In the genomic region with DNA sequence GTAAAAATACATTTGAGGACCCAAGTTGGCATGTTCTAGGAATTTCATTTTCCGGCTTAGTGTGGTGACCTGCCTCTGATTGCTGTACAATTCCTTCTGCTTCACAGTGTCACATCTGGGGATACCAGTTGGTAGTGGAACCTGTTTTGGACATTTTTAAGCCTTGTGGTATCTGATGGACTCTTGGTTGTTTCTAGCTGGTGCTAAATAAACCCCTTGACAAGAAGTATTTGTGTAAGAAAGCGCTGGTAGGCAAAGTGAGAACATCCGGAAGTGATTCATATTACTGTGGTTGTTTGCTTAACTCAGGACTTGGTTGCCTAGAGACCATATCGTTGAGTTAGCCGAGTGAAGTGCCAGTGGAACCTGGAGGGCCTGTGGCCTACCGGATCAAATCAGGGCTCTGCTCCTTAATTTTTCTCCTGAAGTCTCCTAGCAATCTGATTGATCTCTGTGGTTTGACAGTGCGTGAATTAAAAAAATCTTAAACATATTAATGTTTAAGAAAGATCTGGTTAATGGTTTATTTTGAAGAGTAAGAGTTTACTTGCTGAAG, we compare ENCODE assay signal across 1 cellular context.
TF ChIP-seq lines count a peak whose summit lies in the region.

No MANE protein-coding gene starts in this region.

TF ChIP-seq in GM12878, 131 proteins besides CTCF, POLR2A, EP300 and RAD21 (continues in another document):
- TF ChIP-seq, protein P1, sequence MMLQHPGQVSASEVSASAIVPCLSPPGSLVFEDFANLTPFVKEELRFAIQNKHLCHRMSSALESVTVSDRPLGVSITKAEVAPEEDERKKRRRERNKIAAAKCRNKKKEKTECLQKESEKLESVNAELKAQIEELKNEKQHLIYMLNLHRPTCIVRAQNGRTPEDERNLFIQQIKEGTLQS (IDR thresholded peaks at IDR 0.05; ENCODE audit: borderline replicate concordance, extremely low read depth, low read depth, low read length) = no peak
- TF ChIP-seq MYC (IDR thresholded peaks at IDR 0.05; ENCODE audit: insufficient read depth, insufficient read length, insufficient replicate concordance, low read length, severe bottlenecking) (no peak), MTA2 (IDR thresholded peaks at IDR 0.05; ENCODE audit: low read depth) (no peak), CREM (IDR thresholded peaks at IDR 0.05; ENCODE audit: low read depth) (no peak), BHLHE40 (IDR thresholded peaks at IDR 0.05; ENCODE audit: borderline replicate concordance in 1 of 2, low read depth in 2 of 2, low read length in 1 of 2) (no peak), ATF7 (IDR thresholded peaks at IDR 0.05; ENCODE audit: low read depth) (peak; percentile 76), ZBED1 (IDR thresholded peaks at IDR 0.05; ENCODE audit: borderline replicate concordance) (no peak), IRF4 (IDR thresholded peaks at IDR 0.05; ENCODE audit: low read depth, low read length) (no peak), RUNX3 (IDR thresholded peaks at IDR 0.05; ENCODE audit: low read length) (peak; percentile 80), YBX1 (IDR thresholded peaks at IDR 0.05) (no peak), STAT1 (conservative IDR thresholded peaks at IDR 0.05) (no peak), JUNB (IDR thresholded peaks at IDR 0.05) (no peak; the same call in 1 of the 2 replicates), CREB1 (IDR thresholded peaks at IDR 0.05; ENCODE audit: low read depth) (no peak), NR2F1 (conservative IDR thresholded peaks at IDR 0.05) (no peak), FOXM1 (IDR thresholded peaks at IDR 0.05; ENCODE audit: low read depth, low read length) (no peak), STAT3 (IDR thresholded peaks at IDR 0.05; ENCODE audit: low read depth, low read length) (no peak), ETV6 (conservative IDR thresholded peaks at IDR 0.05 in 1 of 2, IDR thresholded peaks at IDR 0.05 in 1 of 2; ENCODE audit: borderline replicate concordance in 1 of 2, low read depth in 1 of 2) (no peak), DPF2 (IDR thresholded peaks at IDR 0.05) (peak; percentile 52; the same call in 1 of the 2 replicates), RFX5 (IDR thresholded peaks at IDR 0.05; ENCODE audit: low read depth, low read length) (no peak), ZNF622 (IDR thresholded peaks at IDR 0.05) (no peak), CBX5 (IDR thresholded peaks at IDR 0.05; ENCODE audit: low read depth) (no peak), SREBF1 (IDR thresholded peaks at IDR 0.05; ENCODE audit: low read length) (no peak), TBL1XR1 (IDR thresholded peaks at IDR 0.05; ENCODE audit: low read depth, low read length) (no peak), CBX3 (IDR thresholded peaks at IDR 0.05; ENCODE audit: borderline replicate concordance, low read depth) (no peak), KDM1A (IDR thresholded peaks at IDR 0.05; ENCODE audit: borderline replicate concordance) (no peak), SUPT20H (IDR thresholded peaks at IDR 0.05; ENCODE audit: borderline replicate concordance, control insufficient read depth, low read depth, low read length) (no peak), EED (IDR thresholded peaks at IDR 0.05; ENCODE audit: low read depth) (no peak), MTA3 (IDR thresholded peaks at IDR 0.05; ENCODE audit: borderline replicate concordance, low read length) (no peak), PAX8 (IDR thresholded peaks at IDR 0.05) (no peak), POLR2AphosphoS5 (IDR thresholded peaks at IDR 0.05; ENCODE audit: low read length) (peak; percentile 41; the same call in 1 of the 2 replicates), BACH1 (IDR thresholded peaks at IDR 0.05; ENCODE audit: borderline replicate concordance) (no peak; the same call in 1 of the 2 replicates), GABPA (IDR thresholded peaks at IDR 0.05; ENCODE audit: low read depth) (0 out of 2 replicates have a peak, but pooled peaks have one; percentile 31), ZNF207 (IDR thresholded peaks at IDR 0.05; ENCODE audit: borderline replicate concordance) (no peak)
- TF ChIP-seq, protein P2, sequence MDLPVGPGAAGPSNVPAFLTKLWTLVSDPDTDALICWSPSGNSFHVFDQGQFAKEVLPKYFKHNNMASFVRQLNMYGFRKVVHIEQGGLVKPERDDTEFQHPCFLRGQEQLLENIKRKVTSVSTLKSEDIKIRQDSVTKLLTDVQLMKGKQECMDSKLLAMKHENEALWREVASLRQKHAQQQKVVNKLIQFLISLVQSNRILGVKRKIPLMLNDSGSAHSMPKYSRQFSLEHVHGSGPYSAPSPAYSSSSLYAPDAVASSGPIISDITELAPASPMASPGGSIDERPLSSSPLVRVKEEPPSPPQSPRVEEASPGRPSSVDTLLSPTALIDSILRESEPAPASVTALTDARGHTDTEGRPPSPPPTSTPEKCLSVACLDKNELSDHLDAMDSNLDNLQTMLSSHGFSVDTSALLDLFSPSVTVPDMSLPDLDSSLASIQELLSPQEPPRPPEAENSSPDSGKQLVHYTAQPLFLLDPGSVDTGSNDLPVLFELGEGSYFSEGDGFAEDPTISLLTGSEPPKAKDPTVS (IDR thresholded peaks at IDR 0.05; ENCODE audit: low read depth, low read length) = no peak
- TF ChIP-seq, protein P3, sequence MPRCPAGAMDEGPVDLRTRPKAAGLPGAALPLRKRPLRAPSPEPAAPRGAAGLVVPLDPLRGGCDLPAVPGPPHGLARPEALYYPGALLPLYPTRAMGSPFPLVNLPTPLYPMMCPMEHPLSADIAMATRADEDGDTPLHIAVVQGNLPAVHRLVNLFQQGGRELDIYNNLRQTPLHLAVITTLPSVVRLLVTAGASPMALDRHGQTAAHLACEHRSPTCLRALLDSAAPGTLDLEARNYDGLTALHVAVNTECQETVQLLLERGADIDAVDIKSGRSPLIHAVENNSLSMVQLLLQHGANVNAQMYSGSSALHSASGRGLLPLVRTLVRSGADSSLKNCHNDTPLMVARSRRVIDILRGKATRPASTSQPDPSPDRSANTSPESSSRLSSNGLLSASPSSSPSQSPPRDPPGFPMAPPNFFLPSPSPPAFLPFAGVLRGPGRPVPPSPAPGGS (IDR thresholded peaks at IDR 0.05; ENCODE audit: borderline replicate concordance, insufficient read depth, low read depth, low read length, poor library complexity, severe bottlenecking) = no peak
- TF ChIP-seq, protein P4, sequence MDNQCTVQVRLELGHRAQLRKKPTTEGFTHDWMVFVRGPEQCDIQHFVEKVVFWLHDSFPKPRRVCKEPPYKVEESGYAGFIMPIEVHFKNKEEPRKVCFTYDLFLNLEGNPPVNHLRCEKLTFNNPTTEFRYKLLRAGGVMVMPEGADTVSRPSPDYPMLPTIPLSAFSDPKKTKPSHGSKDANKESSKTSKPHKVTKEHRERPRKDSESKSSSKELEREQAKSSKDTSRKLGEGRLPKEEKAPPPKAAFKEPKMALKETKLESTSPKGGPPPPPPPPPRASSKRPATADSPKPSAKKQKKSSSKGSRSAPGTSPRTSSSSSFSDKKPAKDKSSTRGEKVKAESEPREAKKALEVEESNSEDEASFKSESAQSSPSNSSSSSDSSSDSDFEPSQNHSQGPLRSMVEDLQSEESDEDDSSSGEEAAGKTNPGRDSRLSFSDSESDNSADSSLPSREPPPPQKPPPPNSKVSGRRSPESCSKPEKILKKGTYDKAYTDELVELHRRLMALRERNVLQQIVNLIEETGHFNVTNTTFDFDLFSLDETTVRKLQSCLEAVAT (IDR thresholded peaks at IDR 0.05) = no peak
- TF ChIP-seq, protein P5, sequence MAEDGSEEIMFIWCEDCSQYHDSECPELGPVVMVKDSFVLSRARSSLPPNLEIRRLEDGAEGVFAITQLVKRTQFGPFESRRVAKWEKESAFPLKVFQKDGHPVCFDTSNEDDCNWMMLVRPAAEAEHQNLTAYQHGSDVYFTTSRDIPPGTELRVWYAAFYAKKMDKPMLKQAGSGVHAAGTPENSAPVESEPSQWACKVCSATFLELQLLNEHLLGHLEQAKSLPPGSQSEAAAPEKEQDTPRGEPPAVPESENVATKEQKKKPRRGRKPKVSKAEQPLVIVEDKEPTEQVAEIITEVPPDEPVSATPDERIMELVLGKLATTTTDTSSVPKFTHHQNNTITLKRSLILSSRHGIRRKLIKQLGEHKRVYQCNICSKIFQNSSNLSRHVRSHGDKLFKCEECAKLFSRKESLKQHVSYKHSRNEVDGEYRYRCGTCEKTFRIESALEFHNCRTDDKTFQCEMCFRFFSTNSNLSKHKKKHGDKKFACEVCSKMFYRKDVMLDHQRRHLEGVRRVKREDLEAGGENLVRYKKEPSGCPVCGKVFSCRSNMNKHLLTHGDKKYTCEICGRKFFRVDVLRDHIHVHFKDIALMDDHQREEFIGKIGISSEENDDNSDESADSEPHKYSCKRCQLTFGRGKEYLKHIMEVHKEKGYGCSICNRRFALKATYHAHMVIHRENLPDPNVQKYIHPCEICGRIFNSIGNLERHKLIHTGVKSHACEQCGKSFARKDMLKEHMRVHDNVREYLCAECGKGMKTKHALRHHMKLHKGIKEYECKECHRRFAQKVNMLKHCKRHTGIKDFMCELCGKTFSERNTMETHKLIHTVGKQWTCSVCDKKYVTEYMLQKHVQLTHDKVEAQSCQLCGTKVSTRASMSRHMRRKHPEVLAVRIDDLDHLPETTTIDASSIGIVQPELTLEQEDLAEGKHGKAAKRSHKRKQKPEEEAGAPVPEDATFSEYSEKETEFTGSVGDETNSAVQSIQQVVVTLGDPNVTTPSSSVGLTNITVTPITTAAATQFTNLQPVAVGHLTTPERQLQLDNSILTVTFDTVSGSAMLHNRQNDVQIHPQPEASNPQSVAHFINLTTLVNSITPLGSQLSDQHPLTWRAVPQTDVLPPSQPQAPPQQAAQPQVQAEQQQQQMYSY (CRISPR knock-in tag; IDR thresholded peaks at IDR 0.05) = no peak
- TF ChIP-seq, protein P6, sequence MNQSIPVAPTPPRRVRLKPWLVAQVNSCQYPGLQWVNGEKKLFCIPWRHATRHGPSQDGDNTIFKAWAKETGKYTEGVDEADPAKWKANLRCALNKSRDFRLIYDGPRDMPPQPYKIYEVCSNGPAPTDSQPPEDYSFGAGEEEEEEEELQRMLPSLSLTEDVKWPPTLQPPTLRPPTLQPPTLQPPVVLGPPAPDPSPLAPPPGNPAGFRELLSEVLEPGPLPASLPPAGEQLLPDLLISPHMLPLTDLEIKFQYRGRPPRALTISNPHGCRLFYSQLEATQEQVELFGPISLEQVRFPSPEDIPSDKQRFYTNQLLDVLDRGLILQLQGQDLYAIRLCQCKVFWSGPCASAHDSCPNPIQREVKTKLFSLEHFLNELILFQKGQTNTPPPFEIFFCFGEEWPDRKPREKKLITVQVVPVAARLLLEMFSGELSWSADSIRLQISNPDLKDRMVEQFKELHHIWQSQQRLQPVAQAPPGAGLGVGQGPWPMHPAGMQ (IDR thresholded peaks at IDR 0.05; ENCODE audit: borderline replicate concordance) = no peak
- TF ChIP-seq, protein P7, sequence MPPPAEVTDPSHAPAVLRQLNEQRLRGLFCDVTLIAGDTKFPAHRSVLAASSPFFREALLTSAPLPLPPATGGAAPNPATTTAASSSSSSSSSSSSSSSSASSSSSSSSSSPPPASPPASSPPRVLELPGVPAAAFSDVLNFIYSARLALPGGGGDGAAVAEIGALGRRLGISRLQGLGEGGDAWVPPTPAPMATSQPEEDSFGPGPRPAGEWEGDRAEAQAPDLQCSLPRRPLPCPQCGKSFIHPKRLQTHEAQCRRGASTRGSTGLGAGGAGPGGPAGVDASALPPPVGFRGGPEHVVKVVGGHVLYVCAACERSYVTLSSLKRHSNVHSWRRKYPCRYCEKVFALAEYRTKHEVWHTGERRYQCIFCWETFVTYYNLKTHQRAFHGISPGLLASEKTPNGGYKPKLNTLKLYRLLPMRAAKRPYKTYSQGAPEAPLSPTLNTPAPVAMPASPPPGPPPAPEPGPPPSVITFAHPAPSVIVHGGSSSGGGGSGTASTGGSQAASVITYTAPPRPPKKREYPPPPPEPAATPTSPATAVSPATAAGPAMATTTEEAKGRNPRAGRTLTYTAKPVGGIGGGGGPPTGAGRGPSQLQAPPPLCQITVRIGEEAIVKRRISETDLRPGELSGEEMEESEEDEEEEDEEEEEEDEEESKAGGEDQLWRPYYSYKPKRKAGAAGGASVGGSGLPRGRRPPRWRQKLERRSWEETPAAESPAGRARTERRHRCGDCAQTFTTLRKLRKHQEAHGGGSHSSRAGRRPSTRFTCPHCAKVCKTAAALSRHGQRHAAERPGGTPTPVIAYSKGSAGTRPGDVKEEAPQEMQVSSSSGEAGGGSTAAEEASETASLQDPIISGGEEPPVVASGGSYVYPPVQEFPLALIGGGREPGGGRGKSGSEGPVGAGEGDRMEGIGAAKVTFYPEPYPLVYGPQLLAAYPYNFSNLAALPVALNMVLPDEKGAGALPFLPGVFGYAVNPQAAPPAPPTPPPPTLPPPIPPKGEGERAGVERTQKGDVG (CRISPR knock-in tag; IDR thresholded peaks at IDR 0.05) = no peak
- TF ChIP-seq, protein P8, sequence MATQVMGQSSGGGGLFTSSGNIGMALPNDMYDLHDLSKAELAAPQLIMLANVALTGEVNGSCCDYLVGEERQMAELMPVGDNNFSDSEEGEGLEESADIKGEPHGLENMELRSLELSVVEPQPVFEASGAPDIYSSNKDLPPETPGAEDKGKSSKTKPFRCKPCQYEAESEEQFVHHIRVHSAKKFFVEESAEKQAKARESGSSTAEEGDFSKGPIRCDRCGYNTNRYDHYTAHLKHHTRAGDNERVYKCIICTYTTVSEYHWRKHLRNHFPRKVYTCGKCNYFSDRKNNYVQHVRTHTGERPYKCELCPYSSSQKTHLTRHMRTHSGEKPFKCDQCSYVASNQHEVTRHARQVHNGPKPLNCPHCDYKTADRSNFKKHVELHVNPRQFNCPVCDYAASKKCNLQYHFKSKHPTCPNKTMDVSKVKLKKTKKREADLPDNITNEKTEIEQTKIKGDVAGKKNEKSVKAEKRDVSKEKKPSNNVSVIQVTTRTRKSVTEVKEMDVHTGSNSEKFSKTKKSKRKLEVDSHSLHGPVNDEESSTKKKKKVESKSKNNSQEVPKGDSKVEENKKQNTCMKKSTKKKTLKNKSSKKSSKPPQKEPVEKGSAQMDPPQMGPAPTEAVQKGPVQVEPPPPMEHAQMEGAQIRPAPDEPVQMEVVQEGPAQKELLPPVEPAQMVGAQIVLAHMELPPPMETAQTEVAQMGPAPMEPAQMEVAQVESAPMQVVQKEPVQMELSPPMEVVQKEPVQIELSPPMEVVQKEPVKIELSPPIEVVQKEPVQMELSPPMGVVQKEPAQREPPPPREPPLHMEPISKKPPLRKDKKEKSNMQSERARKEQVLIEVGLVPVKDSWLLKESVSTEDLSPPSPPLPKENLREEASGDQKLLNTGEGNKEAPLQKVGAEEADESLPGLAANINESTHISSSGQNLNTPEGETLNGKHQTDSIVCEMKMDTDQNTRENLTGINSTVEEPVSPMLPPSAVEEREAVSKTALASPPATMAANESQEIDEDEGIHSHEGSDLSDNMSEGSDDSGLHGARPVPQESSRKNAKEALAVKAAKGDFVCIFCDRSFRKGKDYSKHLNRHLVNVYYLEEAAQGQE (IDR thresholded peaks at IDR 0.05; ENCODE audit: low read depth, low read length) = no peak
- TF ChIP-seq, protein P9, sequence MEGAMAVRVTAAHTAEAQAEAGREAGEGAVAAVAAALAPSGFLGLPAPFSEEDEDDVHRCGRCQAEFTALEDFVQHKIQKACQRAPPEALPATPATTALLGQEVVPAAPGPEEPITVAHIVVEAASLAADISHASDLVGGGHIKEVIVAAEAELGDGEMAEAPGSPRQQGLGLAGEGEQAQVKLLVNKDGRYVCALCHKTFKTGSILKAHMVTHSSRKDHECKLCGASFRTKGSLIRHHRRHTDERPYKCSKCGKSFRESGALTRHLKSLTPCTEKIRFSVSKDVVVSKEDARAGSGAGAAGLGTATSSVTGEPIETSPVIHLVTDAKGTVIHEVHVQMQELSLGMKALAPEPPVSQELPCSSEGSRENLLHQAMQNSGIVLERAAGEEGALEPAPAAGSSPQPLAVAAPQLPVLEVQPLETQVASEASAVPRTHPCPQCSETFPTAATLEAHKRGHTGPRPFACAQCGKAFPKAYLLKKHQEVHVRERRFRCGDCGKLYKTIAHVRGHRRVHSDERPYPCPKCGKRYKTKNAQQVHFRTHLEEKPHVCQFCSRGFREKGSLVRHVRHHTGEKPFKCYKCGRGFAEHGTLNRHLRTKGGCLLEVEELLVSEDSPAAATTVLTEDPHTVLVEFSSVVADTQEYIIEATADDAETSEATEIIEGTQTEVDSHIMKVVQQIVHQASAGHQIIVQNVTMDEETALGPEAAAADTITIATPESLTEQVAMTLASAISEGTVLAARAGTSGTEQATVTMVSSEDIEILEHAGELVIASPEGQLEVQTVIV (IDR thresholded peaks at IDR 0.05; ENCODE audit: borderline replicate concordance, partially characterized antibody) = peak; percentile 26
